Comparison of ENCODE assay signal across 3 cellular contexts in the genomic region with DNA sequence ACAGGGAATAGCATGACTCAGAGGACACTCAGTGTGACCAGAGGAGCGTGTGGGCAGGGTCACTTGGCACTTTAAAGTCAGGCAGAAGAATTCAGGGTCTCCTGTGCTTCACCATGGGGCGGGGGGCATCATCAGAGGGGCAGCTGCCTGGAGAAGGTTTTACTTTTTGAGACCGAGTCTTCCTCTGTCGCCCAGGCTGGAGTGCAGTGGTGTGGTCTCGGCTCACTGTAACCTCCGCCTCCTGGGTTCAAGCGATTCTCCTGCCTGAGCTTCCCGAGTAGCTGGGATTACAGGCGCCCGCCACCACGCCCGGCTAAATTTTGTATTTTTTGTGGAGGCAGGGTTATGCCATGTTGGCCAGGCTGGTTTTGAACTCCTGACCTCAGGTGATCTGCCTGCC. TPM values are rescaled to one million over a fixed set of nuclear protein-coding genes. Genes with fewer than 3 reads are reported as not detected.
"Had no signal": no experiment of that assay in that cellular context is flagged by ENCODE, and none has a peak within 500 bp of the region (broad histone marks: within the 10 kb centered on the region; RNA-seq: fewer than 3 reads in every experiment).

No MANE protein-coding gene starts in this region.

RNA-seq across cellular contexts. Expression of a gene that starts 32.3 kb away (rescaled TPM):
- total RNA-seq: OCI-LY7, SJSA1, SK-MEL-5 had no signal
